Comparison of ENCODE assay signal across 16 cellular contexts in the genomic region with DNA sequence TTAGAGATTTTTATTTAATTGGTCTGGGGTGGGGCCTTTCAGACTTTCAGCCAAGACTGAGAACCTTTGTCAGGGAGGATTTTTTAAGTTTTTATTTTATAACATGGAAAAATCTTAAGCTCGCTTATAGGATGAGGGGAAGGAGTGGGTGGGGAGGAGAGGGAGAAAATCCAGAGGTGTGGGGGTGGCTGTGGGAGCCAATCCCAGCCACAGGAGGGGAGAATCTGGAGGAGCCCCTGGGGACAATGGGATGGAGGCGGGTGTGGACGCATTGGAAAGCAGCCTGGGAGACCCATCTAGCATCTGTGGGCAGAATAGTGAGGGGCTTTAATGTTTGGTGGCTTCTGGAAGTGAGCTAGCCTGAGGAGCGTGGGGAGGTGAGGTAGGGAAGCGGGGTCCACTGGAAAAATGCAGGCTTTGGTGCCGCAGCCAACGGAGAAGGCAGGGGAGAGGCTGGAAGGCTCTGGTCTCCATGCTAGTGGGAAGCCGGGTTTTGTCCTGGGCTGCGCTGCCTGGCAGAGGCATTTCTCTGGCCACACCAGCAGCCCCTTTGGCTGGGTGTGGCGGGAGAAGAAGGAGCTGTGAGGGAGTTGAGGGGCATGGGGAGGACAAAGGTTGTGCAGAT. TPM values are rescaled to one million over a fixed set of nuclear protein-coding genes. Genes with fewer than 3 reads are reported as not detected.
"Had no signal": no experiment of that assay in that cellular context is flagged by ENCODE, and none has a peak within 500 bp of the region (broad histone marks: within the 10 kb centered on the region; RNA-seq: fewer than 3 reads in every experiment).

No MANE protein-coding gene starts in this region.

- H3K9me3 ChIP-seq: heart left ventricle, pancreas, tibial nerve had no signal

- ATAC-seq: activated CD8-positive, alpha-beta T cell treated with anti-CD3 and anti-CD28 coated beads for 36 hours; foreskin keratinocyte; heart left ventricle; left lobe of liver had no signal

- H3K4me3 Mint-ChIP-seq: activated CD8-positive, alpha-beta T cell treated with anti-CD3 and anti-CD28 coated beads for 36 hours; activated naive CD4-positive, alpha-beta T cell treated with anti-CD3 and anti-CD28 coated beads, Interleukin-2, amount 50 U/mL, for 24 hours; neural crest cell; T-cell had no signal

- H3K27me3 Mint-ChIP-seq: activated naive CD4-positive, alpha-beta T cell treated with anti-CD3 and anti-CD28 coated beads, Interleukin-2, amount 50 U/mL, for 24 hours had no signal

- H3K27ac ChIP-seq: foreskin keratinocyte, heart left ventricle, pancreas, WERI-Rb-1 had no signal

- H3K36me3 ChIP-seq: heart left ventricle, pancreas, tibial nerve, WERI-Rb-1 had no signal

- H3K27ac Mint-ChIP-seq: activated CD8-positive, alpha-beta T cell treated with anti-CD3 and anti-CD28 coated beads for 36 hours; activated naive CD4-positive, alpha-beta T cell treated with anti-CD3 and anti-CD28 coated beads, Interleukin-2, amount 50 U/mL, for 24 hours; activated T-helper 2 cell treated with anti-CD3 and anti-CD28 coated beads, Interferon-gamma antibody, Interleukin-2, Interleukin-4, amounts not matched to agents 10 μg/mL and 5 μg/mL and 100 μg/mL, durations not matched to agents 14 hours and 24 hours and 36 hours; brain had no signal

- H3K36me3 Mint-ChIP-seq: activated naive CD4-positive, alpha-beta T cell treated with anti-CD3 and anti-CD28 coated beads, Interleukin-2, amount 50 U/mL, for 24 hours; brain; T-cell had no signal

- DNase-seq: activated CD4-positive, alpha-beta T cell treated with anti-CD3 and anti-CD28 coated beads for 4 hours; activated CD8-positive, alpha-beta memory T cell treated with anti-CD3 and anti-CD28 coated beads, Interleukin-2, amount 50 U/mL, for 48 hours; activated CD8-positive, alpha-beta T cell treated with anti-CD3 and anti-CD28 coated beads for 36 hours; foreskin keratinocyte; heart left ventricle; retina; WERI-Rb-1 had no signal

- H3K9me3 Mint-ChIP-seq: activated CD8-positive, alpha-beta T cell treated with anti-CD3 and anti-CD28 coated beads for 36 hours; activated naive CD4-positive, alpha-beta T cell treated with anti-CD3 and anti-CD28 coated beads, Interleukin-2, amount 50 U/mL, for 24 hours; activated T-helper 2 cell treated with anti-CD3 and anti-CD28 coated beads, Interferon-gamma antibody, Interleukin-2, Interleukin-4, amounts not matched to agents 10 μg/mL and 5 μg/mL and 100 μg/mL, durations not matched to agents 14 hours and 24 hours and 36 hours; neural crest cell; T-cell had no signal

- H3K4me1 ChIP-seq: foreskin keratinocyte, pancreas had no signal

- H3K4me3 ChIP-seq: heart left ventricle, pancreas, skin epidermis, tibial nerve had no signal

RNA-seq across cellular contexts. Expression of a gene that starts 16.2 kb away (rescaled TPM):
- polyA plus RNA-seq: foreskin keratinocyte, heart left ventricle, pancreas had no signal
